ENCODE assay signal across 2 cellular contexts in genomic region chr1:9805006-9805526, GRCh38.
TF ChIP-seq lines count a peak whose summit lies in the region.

No MANE protein-coding gene starts in this region.

TF ChIP-seq in GM23338, 12 proteins besides CTCF, POLR2A, EP300 and RAD21 (continued from another document):
- TF ChIP-seq ETS1 (IDR thresholded peaks at IDR 0.05) (no peak), ZNF114 (CRISPR knock-in tag; IDR thresholded peaks at IDR 0.05) (no peak), POLR2AphosphoS5 (IDR thresholded peaks at IDR 0.05; ENCODE audit: low read depth) (no peak), ZNF331 (CRISPR knock-in tag; IDR thresholded peaks at IDR 0.05; ENCODE audit: low read depth) (no peak), REST (IDR thresholded peaks at IDR 0.05; ENCODE audit: unreplicated experiment) (no peak), ZNF462 (CRISPR knock-in tag; IDR thresholded peaks at IDR 0.05) (no peak), STAT1 (IDR thresholded peaks at IDR 0.05; ENCODE audit: unreplicated experiment) (no peak), JUNB (IDR thresholded peaks at IDR 0.05; ENCODE audit: unreplicated experiment) (no peak), CREB1 (CRISPR knock-in tag; IDR thresholded peaks at IDR 0.05; ENCODE audit: low read depth) (no peak), EZH2phosphoT487 (IDR thresholded peaks at IDR 0.05; ENCODE audit: unreplicated experiment) (no peak), EZH2 (IDR thresholded peaks at IDR 0.05; ENCODE audit: low read depth, unreplicated experiment) (no peak)

TF ChIP-seq in K562, 482 proteins besides CTCF, POLR2A, EP300 and RAD21 (continued from another document):
- TF ChIP-seq VEZF1 (CRISPR knock-in tag; IDR thresholded peaks at IDR 0.05) (peak; percentile 54; the same call in 1 of the 2 replicates), ILK (tag; IDR thresholded peaks at IDR 0.05; ENCODE audit: borderline replicate concordance, low read depth) (no peak), ZBTB8A (IDR thresholded peaks at IDR 0.05; ENCODE audit: partially characterized antibody) (no peak), EGR1 (conservative IDR thresholded peaks at IDR 0.05) (peak; percentile 32), HIVEP1 (CRISPR knock-in tag; IDR thresholded peaks at IDR 0.05) (peak; percentile 58; the same call in 1 of the 2 replicates), RCOR1 (IDR thresholded peaks at IDR 0.05; ENCODE audit: borderline replicate concordance in 1 of 2, low read depth in 2 of 2, low read length in 2 of 2) (peak in 1 of 2 experiments; percentile 60; a peak in 1 of 4 replicates), ID3 (CRISPR knock-in tag; IDR thresholded peaks at IDR 0.05) (no peak), ID3 (tag; IDR thresholded peaks at IDR 0.05) (no peak), FOSL1 (tag; conservative IDR thresholded peaks at IDR 0.05) (0 out of 2 replicates have a peak, but pooled peaks have one; percentile 19), SOX6 (IDR thresholded peaks at IDR 0.05) (peak; percentile 57; the same call in 1 of the 2 replicates)
